ENCODE assay signal across 1 cellular context in genomic region chr3:35064761-35065160, GRCh38.
TF ChIP-seq lines count a peak whose summit lies in the region.

No MANE protein-coding gene starts in this region.

TF ChIP-seq in GM23338, 12 proteins besides CTCF, POLR2A, EP300 and RAD21 (continued from another document):
- TF ChIP-seq ETS1 (IDR thresholded peaks at IDR 0.05): no peak
